2 cellular contexts compared by ENCODE assay signal in the genomic region with DNA sequence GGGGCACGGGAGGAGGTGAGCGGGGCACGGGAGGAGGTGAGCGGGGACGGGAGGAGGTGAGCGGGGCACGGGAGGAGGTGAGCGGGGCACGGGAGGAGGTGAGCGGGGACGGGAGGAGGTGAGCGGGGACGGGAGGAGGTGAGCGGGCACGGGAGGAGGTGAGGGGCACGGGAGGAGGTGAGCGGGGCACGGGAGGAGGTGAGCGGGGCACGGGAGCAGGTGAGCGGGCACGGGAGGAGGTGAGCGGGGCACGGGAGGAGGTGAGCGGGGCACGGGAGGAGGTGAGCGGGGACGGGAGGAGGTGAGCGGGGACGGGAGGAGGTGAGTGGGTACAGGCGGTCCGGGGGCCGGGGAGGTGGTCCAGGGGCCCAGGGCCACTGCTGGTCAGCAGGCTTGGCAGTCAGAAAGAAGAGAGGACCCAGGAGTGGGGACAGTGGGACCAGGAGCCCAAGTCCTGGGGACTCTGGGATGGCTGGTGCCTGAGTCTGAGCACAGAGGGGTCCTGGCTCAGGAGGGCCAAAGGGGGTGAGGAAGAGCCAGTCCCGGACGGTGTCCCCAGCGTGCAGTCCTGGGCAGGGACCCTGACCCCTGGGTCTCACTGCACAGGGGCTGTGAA. TPM values are rescaled to one million over a fixed set of nuclear protein-coding genes. Genes with fewer than 3 reads are reported as not detected.
"Had no signal": no experiment of that assay in that cellular context is flagged by ENCODE, and none has a peak within 500 bp of the region (broad histone marks: within the 10 kb centered on the region; RNA-seq: fewer than 3 reads in every experiment).

No MANE protein-coding gene starts in this region.

RNA-seq across cellular contexts. Expression of a gene that starts 4.5 kb away (rescaled TPM):
- total RNA-seq: Right ventricle myocardium superior had no signal

RNA-seq across cellular contexts. Expression of a gene that starts 42.4 kb away (rescaled TPM):
- total RNA-seq: PC-3, Right ventricle myocardium superior had no signal
